Comparison of ENCODE assay signal across 1 cellular context in genomic region chr19:33040994-33041827, GRCh38.
TF ChIP-seq lines count a peak whose summit lies in the region.

No MANE protein-coding gene starts in this region.

TF ChIP-seq in HepG2, 621 proteins besides CTCF, POLR2A, EP300 and RAD21 (continued from another document and continues in another):
- 0 out of 2 replicates have a peak, but pooled peaks have one; percentile 73 for TF ChIP-seq HMGXB3 (CRISPR knock-in tag; IDR thresholded peaks at IDR 0.05; ENCODE audit: borderline replicate concordance)
- TF ChIP-seq ZNF710 (CRISPR knock-in tag; IDR thresholded peaks at IDR 0.05; ENCODE audit: borderline replicate concordance), result peak; percentile 74; the same call in 1 of the 2 replicates
- TF ChIP-seq TP53 (CRISPR knock-in tag; conservative IDR thresholded peaks at IDR 0.05), result 0 out of 2 replicates have a peak, but pooled peaks have one; percentile 42
- no peak for TF ChIP-seq ZNF672 (CRISPR knock-in tag; IDR thresholded peaks at IDR 0.05)
- TF ChIP-seq ZNF709 (CRISPR knock-in tag; IDR thresholded peaks at IDR 0.05), result 0 out of 2 replicates have a peak, but pooled peaks have one; percentile 28
- TF ChIP-seq ATF7 (IDR thresholded peaks at IDR 0.05), result peak; percentile 51
- TF ChIP-seq ATF7 (CRISPR knock-in tag; IDR thresholded peaks at IDR 0.05), result peak; percentile 82
- TF ChIP-seq ZKSCAN8 (CRISPR knock-in tag; IDR thresholded peaks at IDR 0.05; ENCODE audit: borderline replicate concordance), result peak; percentile 55; the same call in 1 of the 2 replicates
- peak; percentile 79; the same call in 1 of the 2 replicates for TF ChIP-seq FOXK1 (CRISPR knock-in tag; IDR thresholded peaks at IDR 0.05; ENCODE audit: borderline replicate concordance, low read depth)
- no peak for TF ChIP-seq ZNF441 (CRISPR knock-in tag; IDR thresholded peaks at IDR 0.05; ENCODE audit: borderline replicate concordance)
- peak; percentile 94 for TF ChIP-seq NFIC (IDR thresholded peaks at IDR 0.05; ENCODE audit: low read length)
- peak; percentile 86; the same call in 1 of the 2 replicates for TF ChIP-seq ZNF761 (CRISPR knock-in tag; conservative IDR thresholded peaks at IDR 0.05)
- 0 out of 2 replicates have a peak, but pooled peaks have one; percentile 43 for TF ChIP-seq SATB2 (CRISPR knock-in tag; IDR thresholded peaks at IDR 0.05)
- peak; percentile 82; the same call in 1 of the 2 replicates for TF ChIP-seq ZNF792 (CRISPR knock-in tag; IDR thresholded peaks at IDR 0.05)
- TF ChIP-seq NR2F6 (IDR thresholded peaks at IDR 0.05), result peak; percentile 84
- peak; percentile 83 for TF ChIP-seq NR2F6 (CRISPR knock-in tag; IDR thresholded peaks at IDR 0.05)
- no peak for TF ChIP-seq ZSCAN20 (CRISPR knock-in tag; IDR thresholded peaks at IDR 0.05; ENCODE audit: borderline replicate concordance)
- TF ChIP-seq ZNF772 (CRISPR knock-in tag; IDR thresholded peaks at IDR 0.05), result no peak; the same call in 1 of the 2 replicates
- peak; percentile 78; the same call in 1 of the 2 replicates for TF ChIP-seq SIN3A (IDR thresholded peaks at IDR 0.05; ENCODE audit: borderline replicate concordance, low read depth, low read length)
- no peak; the same call in 1 of the 2 replicates for TF ChIP-seq ZNF564 (CRISPR knock-in tag; IDR thresholded peaks at IDR 0.05)
- TF ChIP-seq KMT2A (CRISPR knock-in tag; IDR thresholded peaks at IDR 0.05), result peak; percentile 33; the same call in 1 of the 2 replicates
- TF ChIP-seq ZNF121 (CRISPR knock-in tag; IDR thresholded peaks at IDR 0.05), result peak; percentile 68; the same call in 1 of the 2 replicates
- peak; percentile 12; the same call in 1 of the 2 replicates for TF ChIP-seq RFX1 (IDR thresholded peaks at IDR 0.05)
- peak; percentile 47; the same call in 1 of the 2 replicates for TF ChIP-seq POGZ (CRISPR knock-in tag; IDR thresholded peaks at IDR 0.05)
- TF ChIP-seq ZNF180 (CRISPR knock-in tag; IDR thresholded peaks at IDR 0.05; ENCODE audit: borderline replicate concordance, low read depth), result no peak
- peak in 1 of 2 experiments; percentile 82; a peak in 2 of 4 replicates for TF ChIP-seq KLF16 (CRISPR knock-in tag; IDR thresholded peaks at IDR 0.05)
- TF ChIP-seq, protein P1, sequence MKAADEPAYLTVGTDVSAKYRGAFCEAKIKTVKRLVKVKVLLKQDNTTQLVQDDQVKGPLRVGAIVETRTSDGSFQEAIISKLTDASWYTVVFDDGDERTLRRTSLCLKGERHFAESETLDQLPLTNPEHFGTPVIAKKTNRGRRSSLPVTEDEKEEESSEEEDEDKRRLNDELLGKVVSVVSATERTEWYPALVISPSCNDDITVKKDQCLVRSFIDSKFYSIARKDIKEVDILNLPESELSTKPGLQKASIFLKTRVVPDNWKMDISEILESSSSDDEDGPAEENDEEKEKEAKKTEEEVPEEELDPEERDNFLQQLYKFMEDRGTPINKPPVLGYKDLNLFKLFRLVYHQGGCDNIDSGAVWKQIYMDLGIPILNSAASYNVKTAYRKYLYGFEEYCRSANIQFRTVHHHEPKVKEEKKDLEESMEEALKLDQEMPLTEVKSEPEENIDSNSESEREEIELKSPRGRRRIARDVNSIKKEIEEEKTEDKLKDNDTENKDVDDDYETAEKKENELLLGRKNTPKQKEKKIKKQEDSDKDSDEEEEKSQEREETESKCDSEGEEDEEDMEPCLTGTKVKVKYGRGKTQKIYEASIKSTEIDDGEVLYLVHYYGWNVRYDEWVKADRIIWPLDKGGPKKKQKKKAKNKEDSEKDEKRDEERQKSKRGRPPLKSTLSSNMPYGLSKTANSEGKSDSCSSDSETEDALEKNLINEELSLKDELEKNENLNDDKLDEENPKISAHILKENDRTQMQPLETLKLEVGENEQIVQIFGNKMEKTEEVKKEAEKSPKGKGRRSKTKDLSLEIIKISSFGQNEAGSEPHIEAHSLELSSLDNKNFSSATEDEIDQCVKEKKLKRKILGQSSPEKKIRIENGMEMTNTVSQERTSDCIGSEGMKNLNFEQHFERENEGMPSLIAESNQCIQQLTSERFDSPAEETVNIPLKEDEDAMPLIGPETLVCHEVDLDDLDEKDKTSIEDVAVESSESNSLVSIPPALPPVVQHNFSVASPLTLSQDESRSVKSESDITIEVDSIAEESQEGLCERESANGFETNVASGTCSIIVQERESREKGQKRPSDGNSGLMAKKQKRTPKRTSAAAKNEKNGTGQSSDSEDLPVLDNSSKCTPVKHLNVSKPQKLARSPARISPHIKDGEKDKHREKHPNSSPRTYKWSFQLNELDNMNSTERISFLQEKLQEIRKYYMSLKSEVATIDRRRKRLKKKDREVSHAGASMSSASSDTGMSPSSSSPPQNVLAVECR (CRISPR knock-in tag; IDR thresholded peaks at IDR 0.05; ENCODE audit: borderline replicate concordance), result peak; percentile 74
- TF ChIP-seq EZH2 (conservative IDR thresholded peaks at IDR 0.05; ENCODE audit: low read depth, low read length), result no peak
- peak; percentile 96 for TF ChIP-seq FOXP4 (CRISPR knock-in tag; IDR thresholded peaks at IDR 0.05)
- peak; percentile 88 for TF ChIP-seq ZNF746 (CRISPR knock-in tag; IDR thresholded peaks at IDR 0.05)
- TF ChIP-seq, protein P2, sequence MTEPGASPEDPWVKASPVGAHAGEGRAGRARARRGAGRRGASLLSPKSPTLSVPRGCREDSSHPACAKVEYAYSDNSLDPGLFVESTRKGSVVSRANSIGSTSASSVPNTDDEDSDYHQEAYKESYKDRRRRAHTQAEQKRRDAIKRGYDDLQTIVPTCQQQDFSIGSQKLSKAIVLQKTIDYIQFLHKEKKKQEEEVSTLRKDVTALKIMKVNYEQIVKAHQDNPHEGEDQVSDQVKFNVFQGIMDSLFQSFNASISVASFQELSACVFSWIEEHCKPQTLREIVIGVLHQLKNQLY (CRISPR knock-in tag; IDR thresholded peaks at IDR 0.05), result peak; percentile 63
- TF ChIP-seq, protein P3, sequence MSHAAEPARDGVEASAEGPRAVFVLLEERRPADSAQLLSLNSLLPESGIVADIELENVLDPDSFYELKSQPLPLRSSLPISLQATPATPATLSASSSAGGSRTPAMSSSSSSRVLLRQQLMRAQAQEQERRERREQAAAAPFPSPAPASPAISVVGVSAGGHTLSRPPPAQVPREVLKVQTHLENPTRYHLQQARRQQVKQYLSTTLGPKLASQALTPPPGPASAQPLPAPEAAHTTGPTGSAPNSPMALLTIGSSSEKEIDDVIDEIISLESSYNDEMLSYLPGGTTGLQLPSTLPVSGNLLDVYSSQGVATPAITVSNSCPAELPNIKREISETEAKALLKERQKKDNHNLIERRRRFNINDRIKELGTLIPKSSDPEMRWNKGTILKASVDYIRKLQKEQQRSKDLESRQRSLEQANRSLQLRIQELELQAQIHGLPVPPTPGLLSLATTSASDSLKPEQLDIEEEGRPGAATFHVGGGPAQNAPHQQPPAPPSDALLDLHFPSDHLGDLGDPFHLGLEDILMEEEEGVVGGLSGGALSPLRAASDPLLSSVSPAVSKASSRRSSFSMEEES (CRISPR knock-in tag; IDR thresholded peaks at IDR 0.05), result peak; percentile 87
- peak; percentile 82 for TF ChIP-seq PPARG (CRISPR knock-in tag; conservative IDR thresholded peaks at IDR 0.05)
- TF ChIP-seq PHF20 (CRISPR knock-in tag; IDR thresholded peaks at IDR 0.05), result no peak
- 0 out of 2 replicates have a peak, but pooled peaks have one; percentile 57 for TF ChIP-seq ZNF703 (CRISPR knock-in tag; IDR thresholded peaks at IDR 0.05; ENCODE audit: borderline replicate concordance)
- TF ChIP-seq KDM5B (CRISPR knock-in tag; IDR thresholded peaks at IDR 0.05; ENCODE audit: borderline replicate concordance), result peak; percentile 20; the same call in 1 of the 2 replicates
- no peak; the same call in none of the 2 replicates for TF ChIP-seq AFF4 (CRISPR knock-in tag; IDR thresholded peaks at IDR 0.05)
